Comparison of ENCODE assay signal across 19 cellular contexts in genomic region chr6:167643716-167644115, GRCh38.
"Had no signal": no experiment of that assay in that cellular context is flagged by ENCODE, and none has a peak within 500 bp of the region (broad histone marks: within the 10 kb centered on the region; RNA-seq: fewer than 3 reads in every experiment).

No MANE protein-coding gene starts in this region.

- H3K27me3 ChIP-seq: sigmoid colon, testis had no signal

- H3K36me3 ChIP-seq: lower lobe of right lung, neutrophil, sigmoid colon, tibial artery had no signal

- H3K27me3 Mint-ChIP-seq: progenitor cell of endocrine pancreas, type B pancreatic cell had no signal

- H3K27ac ChIP-seq: dorsolateral prefrontal cortex, lower lobe of right lung, neutrophil, parathyroid adenoma, sigmoid colon, testis, tibial artery had no signal

- H3K9me3 Mint-ChIP-seq: type B pancreatic cell had no signal

- H3K27ac Mint-ChIP-seq: naive thymus-derived CD8-positive, alpha-beta T cell; progenitor cell of endocrine pancreas; stimulated activated memory B cell treated with anti-CD40 and anti-IgM and Interleukin-4, amounts not matched to agents 10 μg/mL and 1 μg/mL and 100 μg/mL, for 72 hours; type B pancreatic cell had no signal

- H3K4me1 Mint-ChIP-seq: stimulated activated memory B cell treated with anti-CD40 and anti-IgM and Interleukin-4, amounts not matched to agents 10 μg/mL and 1 μg/mL and 100 μg/mL, for 72 hours had no signal

- H3K4me3 ChIP-seq: dorsolateral prefrontal cortex, lower lobe of right lung, sigmoid colon, testis, tibial artery had no signal

- H3K9ac ChIP-seq: parathyroid adenoma had no signal

- H3K36me3 Mint-ChIP-seq: naive thymus-derived CD8-positive, alpha-beta T cell; stimulated activated memory B cell treated with anti-CD40 and anti-IgM and Interleukin-4, amounts not matched to agents 10 μg/mL and 1 μg/mL and 100 μg/mL, for 72 hours; type B pancreatic cell had no signal

- H3K4me1 ChIP-seq: lower lobe of right lung, parathyroid adenoma, sigmoid colon, tibial artery had no signal

- H3K9me3 ChIP-seq: lower lobe of right lung, neutrophil, sigmoid colon, testis, tibial artery had no signal

- H3K4me3 Mint-ChIP-seq: naive thymus-derived CD8-positive, alpha-beta T cell; stimulated activated memory B cell treated with anti-CD40 and anti-IgM and Interleukin-4, amounts not matched to agents 10 μg/mL and 1 μg/mL and 100 μg/mL, for 72 hours; type B pancreatic cell had no signal

- DNase-seq: caudate nucleus; cerebellar nuclear complex; effector CD4-positive, alpha-beta T cell; hypothalamus; left ventricle myocardium superior; lower lobe of right lung; naive thymus-derived CD8-positive, alpha-beta T cell; sigmoid colon; stimulated activated CD4-positive, alpha-beta T cell treated with anti-CD3 and anti-CD28 coated beads, Interleukin-4, amount 100 ng/mL, for 4 hours; stimulated activated naive CD8-positive, alpha-beta T cell treated with anti-CD3 and anti-CD28 coated beads, Interleukin-15, Interleukin-2, amounts not matched to agents 100 U/mL and 50 U/mL, for 24 hours; substantia nigra; testis; tibial artery had no signal
